28 cellular contexts compared by ENCODE assay signal in the genomic region with DNA sequence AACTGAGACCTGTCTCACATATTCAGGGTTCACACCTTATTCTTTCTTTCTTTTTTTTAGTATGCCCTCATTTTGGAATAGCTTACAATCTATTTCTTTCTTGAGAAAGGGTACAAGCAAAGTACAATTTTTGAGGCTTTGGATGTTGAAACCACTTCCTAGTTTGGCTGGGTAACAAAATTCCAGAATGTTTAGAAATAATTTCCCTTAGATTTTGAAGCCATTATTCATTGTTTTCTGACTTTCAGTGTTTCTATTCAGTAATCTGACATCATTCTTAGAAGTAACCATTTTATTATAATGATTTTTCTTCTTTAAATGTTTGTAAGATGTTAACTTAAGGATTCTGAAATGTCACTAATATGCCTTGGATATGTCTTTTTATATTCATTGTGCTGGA. TPM values are rescaled to one million over a fixed set of nuclear protein-coding genes. Genes with fewer than 3 reads are reported as not detected.
"Had no signal": no experiment of that assay in that cellular context is flagged by ENCODE, and none has a peak within 500 bp of the region (broad histone marks: within the 10 kb centered on the region; RNA-seq: fewer than 3 reads in every experiment).

No MANE protein-coding gene starts in this region.

- H3K27me3 ChIP-seq: dorsolateral prefrontal cortex, heart right ventricle, neutrophil, pancreas, right lobe of liver, thyroid gland had no signal

- H3K36me3 ChIP-seq: heart right ventricle, neutrophil, pancreas, right lobe of liver, thyroid gland had no signal

- H3K27ac Mint-ChIP-seq: immature natural killer cell; memory B cell; natural killer cell treated with Interleukin-12 subunit alpha and Interleukin-12 subunit beta and Interleukin-15 and Interleukin-18, amount 100 ng/mL, for 72 hours; stimulated activated naive CD8-positive, alpha-beta T cell treated with anti-CD3 and anti-CD28 coated beads, Interleukin-15, amount 100 ng/mL, for 72 hours had no signal

- H3K4me3 Mint-ChIP-seq: immature natural killer cell; memory B cell; naive B cell; natural killer cell treated with Interleukin-12 subunit alpha and Interleukin-12 subunit beta and Interleukin-15 and Interleukin-18, amount 100 ng/mL, for 72 hours; neural crest cell; stimulated activated naive CD8-positive, alpha-beta T cell treated with anti-CD3 and anti-CD28 coated beads, Interleukin-15, amount 100 ng/mL, for 72 hours had no signal

- ATAC-seq: heart right ventricle; left lobe of liver; mucosa of descending colon; natural killer cell treated with Interleukin-12 subunit alpha and Interleukin-12 subunit beta and Interleukin-15 and Interleukin-18, amount 100 ng/mL, for 72 hours; pancreas; right lobe of liver; stimulated activated naive CD8-positive, alpha-beta T cell treated with anti-CD3 and anti-CD28 coated beads, Interleukin-15, amount 100 ng/mL, for 72 hours had no signal

- H3K27ac ChIP-seq: dorsolateral prefrontal cortex, heart right ventricle, neutrophil, pancreas, right lobe of liver, thyroid gland had no signal

- DNase-seq: dorsolateral prefrontal cortex; effector CD4-positive, alpha-beta T cell; foreskin melanocyte; glutamatergic neuron; heart right ventricle; hippocampal formation; immature natural killer cell; mucosa of descending colon; naive B cell; pancreas; right lobe of liver; stimulated activated CD4-positive, alpha-beta T cell treated with anti-CD3 and anti-CD28 coated beads, Interleukin-12 subunit alpha, Interleukin-12 subunit beta, amount 100 ng/mL, for 4 hours; stimulated activated CD4-positive, alpha-beta T cell treated with anti-CD3 and anti-CD28 coated beads, Interleukin-1b, Interleukin-23, amount 100 ng/mL, for 48 hours; stimulated activated CD4-positive, alpha-beta T cell treated with anti-CD3 and anti-CD28 coated beads, Interleukin-4, amount 100 ng/mL, for 1 hour; stimulated activated CD8-positive, alpha-beta memory T cell treated with anti-CD3 and anti-CD28 coated beads, Interleukin-4, amount 100 ng/mL, for 48 hours; stimulated activated naive CD4-positive, alpha-beta T cell; stimulated activated naive CD8-positive, alpha-beta T cell treated with anti-CD3 and anti-CD28 coated beads, Interleukin-15, amount 100 ng/mL, for 72 hours; thyroid gland; trophoblast cell had no signal

- FAIRE-seq: colon, keratinocyte, pancreas had no signal

- H3K4me2 ChIP-seq: smooth muscle cell had no signal

- H3K4me1 ChIP-seq: heart right ventricle, pancreas, right lobe of liver had no signal

- H3K36me3 Mint-ChIP-seq: immature natural killer cell; memory B cell; naive B cell; natural killer cell treated with Interleukin-12 subunit alpha and Interleukin-12 subunit beta and Interleukin-15 and Interleukin-18, amount 100 ng/mL, for 72 hours had no signal

- H3K9me3 ChIP-seq: mucosa of descending colon, neutrophil, pancreas, right lobe of liver, thyroid gland had no signal

- H3K9me3 Mint-ChIP-seq: natural killer cell treated with Interleukin-12 subunit alpha and Interleukin-12 subunit beta and Interleukin-15 and Interleukin-18, amount 100 ng/mL, for 72 hours had no signal

- H3K4me3 ChIP-seq: dorsolateral prefrontal cortex, heart right ventricle, lung, mucosa of descending colon, pancreas, right lobe of liver, smooth muscle cell, thyroid gland had no signal

- H3K4me1 Mint-ChIP-seq: immature natural killer cell; memory B cell; naive B cell; stimulated activated naive CD8-positive, alpha-beta T cell treated with anti-CD3 and anti-CD28 coated beads, Interleukin-15, amount 100 ng/mL, for 72 hours had no signal

RNA-seq across cellular contexts. Expression of gene ST8SIA1, which starts 28.2 kb away (rescaled TPM):
- total RNA-seq: left lobe of liver had no signal
- polyA plus RNA-seq: immature natural killer cell had no signal
